In genomic region chr11:111733655-111734088, GRCh38 we compare ENCODE assay signal across 11 cellular contexts. TPM values are rescaled to one million over a fixed set of nuclear protein-coding genes. Genes with fewer than 3 reads are reported as not detected.
DNase-seq lines count a peak whose midpoint lies in the region; ATAC-seq and TF ChIP-seq lines count a peak whose summit lies in the region.
"Had no signal": no experiment of that assay in that cellular context is flagged by ENCODE, and none has a peak within 500 bp of the region (broad histone marks: within the 10 kb centered on the region; RNA-seq: fewer than 3 reads in every experiment).

No MANE protein-coding gene starts in this region.

- H3K27ac ChIP-seq in dorsolateral prefrontal cortex, result peak overlapping the region; percentile 96 to 100 (median 100)
- peak overlapping the region; percentile 95 for H3K27ac ChIP-seq in mesodermal cell (ENCODE audit: low read depth, low read length, severe bottlenecking)
- peak overlapping the region; percentile 57 to 89 for H3K27ac ChIP-seq in testis

- no peaks in the 10 kb centered on the region for H3K9me3 ChIP-seq in mesodermal cell (ENCODE audit: control insufficient read depth, low read length)
- no peaks in the 10 kb centered on the region for H3K9me3 ChIP-seq in testis
- H3K9me3 ChIP-seq: HAP-1 had no signal

- DNase-seq in M059J (ENCODE audit: low read depth) (peak; percentile 13), dorsolateral prefrontal cortex (peak in 3 of 10 donors; percentile 34 to 48 (median 45)), testis (no peak), NCI-H748 (lab: John Stamatoyannopoulos, UW; ENCODE audit: unreplicated experiment) (no peak), NCI-H774 (lab: John Stamatoyannopoulos, UW) (no peak)
- no peak for DNase-seq in central memory CD4-positive, alpha-beta T cell
- DNase-seq: activated CD4-positive, alpha-beta T cell treated with anti-CD3 and anti-CD28 coated beads, Interleukin-2, amount 50 U/mL, for 48 hours; NCI-H2029 had no signal

- TF ChIP-seq CTCF in dorsolateral prefrontal cortex (IDR thresholded peaks at IDR 0.05 in 54 of 56, conservative IDR thresholded peaks at IDR 0.05 in 2 of 56; ENCODE audit: low read depth in 1 of 56, partially characterized antibody in 56 of 56), result no peak
- no peak for TF ChIP-seq CTCF in testis (IDR thresholded peaks at IDR 0.05)

- H3K4me1 ChIP-seq in mesodermal cell (ENCODE audit: control insufficient read depth, insufficient read depth, low read length, poor library complexity, severe bottlenecking), result peaks cover 53% of the 10 kb centered on the region
- H3K4me1 ChIP-seq in testis, result peaks cover 69% of the 10 kb centered on the region
- H3K4me1 ChIP-seq: HAP-1 had no signal

- WGBS in mesodermal cell (ENCODE audit: insufficient coverage in 2 of 2), 2 experiments, result 83 to 85% methylated on average over 6 to 8 of the region's 9 CpGs
- 54 to 62% methylated on average over 2 to 8 of the region's 9 CpGs for WGBS in testis, 2 donors

- no peak for ATAC-seq in GM19452 (IDR thresholded peaks at IDR 0.05; ENCODE audit: unreplicated experiment)

- H3K27me3 ChIP-seq in dorsolateral prefrontal cortex (no peaks in the 10 kb centered on the region), testis (no peaks in the 10 kb centered on the region)

- no peak for TF ChIP-seq POLR2A in testis (IDR thresholded peaks at IDR 0.05)

- H3K4me3 ChIP-seq in dorsolateral prefrontal cortex (no peak overlapping the region), mesodermal cell (ENCODE audit: extremely low read depth, insufficient read depth, low read length, poor library complexity, severe bottlenecking) (no peak overlapping the region), testis (no peak overlapping the region)
- H3K4me3 ChIP-seq: HAP-1 had no signal

- intact Hi-C loops in dorsolateral prefrontal cortex (cut with DNase I) (loop anchor here in 1 of 2 donors (2.0 kb wide), 1 partner anchor 131 kb away; the partner anchor contains the start of gene SIK2), testis (cut with DNase I; ENCODE audit: low total_unique reads) (no loop called here)

- peaks cover 5% of the 10 kb centered on the region for H3K36me3 ChIP-seq in mesodermal cell (ENCODE audit: control insufficient read depth, insufficient read depth, low read length)
- H3K36me3 ChIP-seq in testis (ENCODE audit: low read depth, missing control alignments), result no peaks in the 10 kb centered on the region

RNA-seq across cellular contexts. Expression of gene PPP2R1B, which starts 32.5 kb away (rescaled TPM):
- total RNA-seq in M059J (2014; rRNA removed; shearing (Covaris generic)), result 46.0 and 46.3 TPM in 2 replicates
- 10 to 100 TPM; 19.2 to 62.5 (median 34.1) TPM for total RNA-seq in dorsolateral prefrontal cortex
- 25.4 TPM for polyA plus RNA-seq in mesodermal cell (2013, experiment 1 of 2)
- 28.8 TPM for polyA plus RNA-seq in mesodermal cell (2013, experiment 2 of 2)
- total RNA-seq in testis, result 10 to 100 TPM; 67.2 to 75.8 TPM
- polyA plus RNA-seq in testis (ENCODE audit: insufficient read depth, low read depth, low replicate concordance), result 115 TPM
